ENCODE assay signal across 1 cellular context in the genomic region with DNA sequence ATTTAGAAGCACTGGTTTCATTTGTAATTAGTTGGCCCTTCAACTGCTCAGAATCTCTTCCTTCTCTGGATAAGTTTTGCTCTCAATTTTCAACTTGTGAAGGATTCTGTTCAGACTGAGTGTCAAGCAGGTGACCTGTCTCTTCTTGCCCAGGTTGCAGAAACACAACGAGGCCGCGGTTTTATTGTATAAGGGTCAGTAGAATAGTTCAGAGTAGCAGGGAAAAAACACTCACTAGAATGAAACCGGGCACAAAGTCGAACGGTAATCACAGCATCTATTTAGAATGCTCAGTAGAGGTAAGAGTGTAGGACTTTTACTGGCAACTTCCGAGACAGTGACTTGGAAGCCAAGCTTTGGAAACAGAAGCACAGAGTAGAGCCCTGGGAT.
TF ChIP-seq lines count a peak whose summit lies in the region.

No MANE protein-coding gene starts in this region.

TF ChIP-seq in K562, 482 proteins besides CTCF, POLR2A, EP300 and RAD21 (continued from another document):
- TF ChIP-seq ZNF263 (CRISPR knock-in tag; IDR thresholded peaks at IDR 0.05; ENCODE audit: borderline replicate concordance), result no peak
